In genomic region chr7:47481656-47482012, GRCh38 we compare ENCODE assay signal across 10 cellular contexts.
DNase-seq lines count a peak whose midpoint lies in the region; ATAC-seq and TF ChIP-seq lines count a peak whose summit lies in the region.
"Had no signal": no experiment of that assay in that cellular context is flagged by ENCODE, and none has a peak within 500 bp of the region (broad histone marks: within the 10 kb centered on the region; RNA-seq: fewer than 3 reads in every experiment).

No MANE protein-coding gene starts in this region.

- peaks cover 26% of the 10 kb centered on the region for H3K79me1 ChIP-seq in neuronal stem cell (ENCODE audit: low read depth, low read length)

- H3K4me2 ChIP-seq in neuronal stem cell (ENCODE audit: insufficient read depth, low read length, poor library complexity, severe bottlenecking) = no peak overlapping the region

- intact Hi-C loops in heart left ventricle (cut with DNase I) (loop anchor here in 1 of 10 donors (10.0 kb wide), 1 partner anchor 93 kb away; no protein-coding TSS in a partner anchor), Right ventricle myocardium inferior (cut with DNase I) (no loop called here), upper lobe of right lung (cut with DNase I) (no loop called here)

- no peak overlapping the region for H3K14ac ChIP-seq in neuronal stem cell (ENCODE audit: low read length)

- peak overlapping the region; percentile 63 for H3K18ac ChIP-seq in neuronal stem cell (ENCODE audit: low read length)

- H2BK5ac ChIP-seq in neuronal stem cell (ENCODE audit: low read length) = no peak overlapping the region

- ATAC-seq in heart left ventricle (no peak), Right ventricle myocardium inferior (no peak), upper lobe of right lung (no peak)

- no peak for TF ChIP-seq CTCF in heart left ventricle (IDR thresholded peaks at IDR 0.05)
- TF ChIP-seq CTCF in coronary artery (IDR thresholded peaks at IDR 0.05) = no peak
- no peak for TF ChIP-seq CTCF in upper lobe of right lung (IDR thresholded peaks at IDR 0.05)

- 81 to 94% (median 84%) methylated on average over 7 of the region's 7 CpGs for WGBS in heart left ventricle, 4 donors
- WGBS in neuronal stem cell (ENCODE audit: extremely low coverage in 2 of 2, insufficient read length in 2 of 2, insufficient replicate concordance in 1 of 2), 2 donors = no CpG with 5 or more reads among the region's 7 CpGs

- TF ChIP-seq POLR2A in heart left ventricle (IDR thresholded peaks at IDR 0.05) = no peak

- H3K4me3 ChIP-seq in heart left ventricle (peak overlapping the region in 1 of 12 donors; percentile 25), coronary artery (peak overlapping the region; percentile 51), neuronal stem cell (ENCODE audit: low read length in 2 of 2) (no peak overlapping the region), upper lobe of right lung (no peak overlapping the region)

- no peak overlapping the region for H2BK120ac ChIP-seq in neuronal stem cell (ENCODE audit: low read depth, low read length)

- no peak overlapping the region for H2BK15ac ChIP-seq in neuronal stem cell (ENCODE audit: low read length)

- H3K27me3 ChIP-seq in heart left ventricle (no peaks in the 10 kb centered on the region), neuronal stem cell (ENCODE audit: control insufficient read depth in 3 of 3, insufficient read depth in 3 of 3, low read depth in 1 of 3, low read length in 3 of 3) (no peaks in the 10 kb centered on the region), upper lobe of right lung (no peaks in the 10 kb centered on the region)

- H3K36me3 ChIP-seq in heart left ventricle (no peaks in the 10 kb centered on the region), neuronal stem cell (replicated peaks in 1 of 2; ENCODE audit: control insufficient read depth in 2 of 2, insufficient read depth in 2 of 2, low read length in 2 of 2) (peaks cover 0 to 6% of the 10 kb centered on the region in 2 donors), upper lobe of right lung (no peaks in the 10 kb centered on the region)

- H3K4ac ChIP-seq in neuronal stem cell (ENCODE audit: low read length) = no peak overlapping the region

- H3K23ac ChIP-seq in neuronal stem cell (ENCODE audit: low read depth, low read length, poor library complexity) = no peak overlapping the region

- H2AK5ac ChIP-seq in neuronal stem cell (ENCODE audit: low read depth, low read length) = peak overlapping the region; percentile 28

- H3K27ac ChIP-seq in heart left ventricle = peak overlapping the region; percentile 54 to 93 (median 82)
- peak overlapping the region; percentile 90 for H3K27ac ChIP-seq in coronary artery
- H3K27ac ChIP-seq in neuronal stem cell (replicated peaks; ENCODE audit: low read length) = no peak overlapping the region
- peak overlapping the region; percentile 83 for H3K27ac ChIP-seq in upper lobe of right lung

- H2AFZ ChIP-seq in neuronal stem cell (ENCODE audit: low read length) = no peak overlapping the region

- H4K8ac ChIP-seq in neuronal stem cell (ENCODE audit: low read depth, low read length) = no peak overlapping the region

- DNase-seq in heart left ventricle (no peak), Right ventricle myocardium inferior (ENCODE audit: missing footprints) (no peak), coronary artery (ENCODE audit: low spot score) (no peak), neuronal stem cell (ENCODE audit: low spot score) (no peak), upper lobe of right lung (no peak), RKO (ENCODE audit: low spot score) (no peak), NCI-H748 treated with DMSO at 0.1 percent for 48 hours (lab: John Stamatoyannopoulos, UW) (no peak), pons (ENCODE audit: low spot score) (no peak)
- DNase-seq: activated naive CD4-positive, alpha-beta T cell treated with anti-CD3 and anti-CD28 coated beads, Interleukin-2, amount 50 U/mL, for 16 hours; NCI-H2029 had no signal

- H2BK12ac ChIP-seq in neuronal stem cell (ENCODE audit: low read length) = peak overlapping the region; percentile 18

- H3K4me1 ChIP-seq in heart left ventricle (peaks cover 7 to 81% (median 63%) of the 10 kb centered on the region in 12 donors), neuronal stem cell (ENCODE audit: control insufficient read depth in 2 of 2, insufficient read depth in 1 of 2, low read depth in 1 of 2, low read length in 2 of 2) (peaks cover 20 to 58% of the 10 kb centered on the region in 2 donors), upper lobe of right lung (peaks cover 67% of the 10 kb centered on the region)

- no peak overlapping the region for H4K91ac ChIP-seq in neuronal stem cell (ENCODE audit: low read depth, low read length, poor library complexity)

- H3K9me3 ChIP-seq in heart left ventricle = no peaks in the 10 kb centered on the region
- H3K9me3 ChIP-seq in neuronal stem cell (replicated peaks in 1 of 2; ENCODE audit: control insufficient read depth in 2 of 2, insufficient read depth in 1 of 2, low read depth in 1 of 2, low read length in 2 of 2) = peaks cover 5 to 10% of the 10 kb centered on the region in 2 donors
- no peaks in the 10 kb centered on the region for H3K9me3 ChIP-seq in upper lobe of right lung

- no peak overlapping the region for H3K9ac ChIP-seq in neuronal stem cell (ENCODE audit: low read depth, low read length, poor library complexity)
